Comparison of ENCODE assay signal across 15 cellular contexts in the genomic region with DNA sequence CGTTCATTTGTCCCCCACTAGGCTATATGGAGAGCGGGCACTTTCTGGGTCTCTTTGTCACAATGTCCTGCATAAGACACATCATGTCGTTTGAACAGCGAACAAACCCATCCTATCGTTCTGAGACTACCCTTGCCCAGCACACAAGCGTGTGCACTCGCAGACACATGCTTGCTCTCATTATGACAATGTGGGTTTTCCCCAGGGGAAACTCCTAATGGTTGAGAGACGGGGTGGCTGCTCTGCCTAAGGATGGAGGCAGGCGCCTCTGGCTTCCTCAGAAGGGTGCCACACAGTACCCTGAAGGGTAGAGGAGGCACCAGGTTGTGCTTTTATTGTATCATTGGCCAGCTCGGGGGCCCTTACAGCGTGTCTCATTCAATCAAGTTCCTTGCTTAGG. TPM values are rescaled to one million over a fixed set of nuclear protein-coding genes. Genes with fewer than 3 reads are reported as not detected.
DNase-seq lines count a peak whose midpoint lies in the region; ATAC-seq and TF ChIP-seq lines count a peak whose summit lies in the region.
"Had no signal": no experiment of that assay in that cellular context is flagged by ENCODE, and none has a peak within 500 bp of the region (broad histone marks: within the 10 kb centered on the region; RNA-seq: fewer than 3 reads in every experiment).

No MANE protein-coding gene starts in this region.

- ATAC-seq in activated naive CD4-positive, alpha-beta T cell treated with anti-CD3 and anti-CD28 coated beads, Interleukin-2, amount 50 U/mL, for 72 hours, result peak; percentile 70 to 75
- ATAC-seq in GM21381 (IDR thresholded peaks at IDR 0.05; ENCODE audit: unreplicated experiment), result peak; percentile 75
- peak; percentile 82 for ATAC-seq in HG03354 (IDR thresholded peaks at IDR 0.05; ENCODE audit: poor library complexity, severe bottlenecking, unreplicated experiment)
- peak; percentile 59 to 86 for ATAC-seq in stimulated activated naive B cell treated with anti-CD40 and anti-IgM and Interleukin-4, amounts not matched to agents 10 μg/mL and 1 μg/mL and 100 μg/mL, for 72 hours (replicated peaks)
- ATAC-seq: gastroesophageal sphincter had no signal

- H3K36me3 ChIP-seq in uterus, result no peaks in the 10 kb centered on the region

- H3K4me1 Mint-ChIP-seq in stimulated activated naive B cell treated with anti-CD40 and anti-IgM and Interleukin-4, amounts not matched to agents 10 μg/mL and 1 μg/mL and 100 μg/mL, for 72 hours, result peaks cover 11 to 17% of the 10 kb centered on the region in 2 donors
- H3K4me1 Mint-ChIP-seq: activated CD4-positive, alpha-beta T cell treated with anti-CD3 and anti-CD28 coated beads, Interleukin-2, amount 10 ng/mL, durations not matched to agents 7 days and 5 days had no signal

- H3K27ac ChIP-seq in uterus, result no peak overlapping the region
- H3K27ac ChIP-seq: gastroesophageal sphincter had no signal

- H3K27ac Mint-ChIP-seq in activated naive CD4-positive, alpha-beta T cell treated with anti-CD3 and anti-CD28 coated beads, Interleukin-2, amount 50 U/mL, for 72 hours, result no peak overlapping the region
- no peak overlapping the region for H3K27ac Mint-ChIP-seq in stimulated activated naive B cell treated with anti-CD40 and anti-IgM and Interleukin-4, amounts not matched to agents 10 μg/mL and 1 μg/mL and 100 μg/mL, for 72 hours
- H3K27ac Mint-ChIP-seq: activated CD4-positive, alpha-beta T cell treated with anti-CD3 and anti-CD28 coated beads, Interleukin-2, amount 10 ng/mL, durations not matched to agents 7 days and 5 days had no signal

- H3K9me3 Mint-ChIP-seq in activated naive CD4-positive, alpha-beta T cell treated with anti-CD3 and anti-CD28 coated beads, Interleukin-2, amount 50 U/mL, for 72 hours, result peaks cover 0 to 9% of the 10 kb centered on the region in 2 donors
- peaks cover 10 to 12% of the 10 kb centered on the region in 2 donors for H3K9me3 Mint-ChIP-seq in stimulated activated naive B cell treated with anti-CD40 and anti-IgM and Interleukin-4, amounts not matched to agents 10 μg/mL and 1 μg/mL and 100 μg/mL, for 72 hours

- H3K27me3 ChIP-seq in uterus, result no peaks in the 10 kb centered on the region
- H3K27me3 ChIP-seq: gastroesophageal sphincter, stomach had no signal

- TF ChIP-seq POLR2A in uterus (IDR thresholded peaks at IDR 0.05), result no peak

- in situ Hi-C loops in G401 (cut with HindIII; ENCODE audit: low sequenced_read_pairs), result no loop called here

- H3K9me3 ChIP-seq in uterus, result no peaks in the 10 kb centered on the region
- H3K9me3 ChIP-seq: gastroesophageal sphincter, SK-N-SH, stomach had no signal

- peaks cover 0 to 10% of the 10 kb centered on the region in 2 donors for H3K36me3 Mint-ChIP-seq in activated naive CD4-positive, alpha-beta T cell treated with anti-CD3 and anti-CD28 coated beads, Interleukin-2, amount 50 U/mL, for 72 hours
- peaks cover 5 to 11% of the 10 kb centered on the region in 2 donors for H3K36me3 Mint-ChIP-seq in stimulated activated naive B cell treated with anti-CD40 and anti-IgM and Interleukin-4, amounts not matched to agents 10 μg/mL and 1 μg/mL and 100 μg/mL, for 72 hours

- DNase-seq in activated naive CD4-positive, alpha-beta T cell treated with anti-CD3 and anti-CD28 coated beads, Interleukin-2, amount 50 U/mL, for 72 hours (ENCODE audit: low spot score in 2 of 2), result no peak
- no peak for DNase-seq in activated naive CD4-positive, alpha-beta T cell treated with anti-CD3 and anti-CD28 coated beads, Interleukin-2, amount 50 U/mL, for 16 hours
- DNase-seq in stimulated activated naive B cell treated with anti-CD40 and anti-IgM and Interleukin-4, amounts not matched to agents 10 μg/mL and 1 μg/mL and 100 μg/mL, for 72 hours, result peak; percentile 23
- DNase-seq in uterus, result no peak
- DNase-seq in C1 segment of cervical spinal cord (lab: John Stamatoyannopoulos, UW), result no peak
- no peak for DNase-seq in G401 (ENCODE audit: low spot score)
- DNase-seq: activated CD4-positive, alpha-beta T cell treated with anti-CD3 and anti-CD28 coated beads, Interleukin-2, amount 10 ng/mL, durations not matched to agents 7 days and 5 days; effector CD4-positive, alpha-beta T cell; NCI-H1048; NCI-H526; SK-N-SH; stomach had no signal

- intact Hi-C loops in uterus (cut with DNase I; ENCODE audit: low total_unique reads), result no loop called here

- TF ChIP-seq CTCF in uterus (IDR thresholded peaks at IDR 0.05), result no peak

- H3K4me3 Mint-ChIP-seq in stimulated activated naive B cell treated with anti-CD40 and anti-IgM and Interleukin-4, amounts not matched to agents 10 μg/mL and 1 μg/mL and 100 μg/mL, for 72 hours, result no peak overlapping the region
- H3K4me3 Mint-ChIP-seq: activated CD4-positive, alpha-beta T cell treated with anti-CD3 and anti-CD28 coated beads, Interleukin-2, amount 10 ng/mL, durations not matched to agents 7 days and 5 days had no signal

- peaks cover 3 to 5% of the 10 kb centered on the region in 2 donors for H3K4me1 ChIP-seq in uterus

- no peak overlapping the region for H3K4me3 ChIP-seq in uterus
- H3K4me3 ChIP-seq: gastroesophageal sphincter, stomach had no signal

- peaks cover 14 to 19% of the 10 kb centered on the region in 2 donors for H3K27me3 Mint-ChIP-seq in stimulated activated naive B cell treated with anti-CD40 and anti-IgM and Interleukin-4, amounts not matched to agents 10 μg/mL and 1 μg/mL and 100 μg/mL, for 72 hours
- H3K27me3 Mint-ChIP-seq: activated CD4-positive, alpha-beta T cell treated with anti-CD3 and anti-CD28 coated beads, Interleukin-2, amount 10 ng/mL, durations not matched to agents 7 days and 5 days had no signal

RNA-seq across cellular contexts. Expression of gene MYZAP, which starts 51.0 kb away (rescaled TPM):
- total RNA-seq in activated naive CD4-positive, alpha-beta T cell treated with anti-CD3 and anti-CD28 coated beads, Interleukin-2, amount 50 U/mL, for 72 hours, result under 1 TPM in 1 of 2 donors, not detected in 1; 0.20 TPM
- 10 to 100 TPM in 3 of 4 donors, 1 to 10 TPM in 1; 7.7 to 22.5 (median 18.2) TPM for total RNA-seq in uterus
- 0.06 and 3.4 TPM in 2 replicates for total RNA-seq in G401 (2014; rRNA removed; shearing (Covaris generic))
- total RNA-seq: activated CD4-positive, alpha-beta T cell treated with anti-CD3 and anti-CD28 coated beads, Interleukin-2, amount 10 ng/mL, durations not matched to agents 7 days and 5 days had no signal
